Comparison of ENCODE assay signal across 21 cellular contexts in the genomic region with DNA sequence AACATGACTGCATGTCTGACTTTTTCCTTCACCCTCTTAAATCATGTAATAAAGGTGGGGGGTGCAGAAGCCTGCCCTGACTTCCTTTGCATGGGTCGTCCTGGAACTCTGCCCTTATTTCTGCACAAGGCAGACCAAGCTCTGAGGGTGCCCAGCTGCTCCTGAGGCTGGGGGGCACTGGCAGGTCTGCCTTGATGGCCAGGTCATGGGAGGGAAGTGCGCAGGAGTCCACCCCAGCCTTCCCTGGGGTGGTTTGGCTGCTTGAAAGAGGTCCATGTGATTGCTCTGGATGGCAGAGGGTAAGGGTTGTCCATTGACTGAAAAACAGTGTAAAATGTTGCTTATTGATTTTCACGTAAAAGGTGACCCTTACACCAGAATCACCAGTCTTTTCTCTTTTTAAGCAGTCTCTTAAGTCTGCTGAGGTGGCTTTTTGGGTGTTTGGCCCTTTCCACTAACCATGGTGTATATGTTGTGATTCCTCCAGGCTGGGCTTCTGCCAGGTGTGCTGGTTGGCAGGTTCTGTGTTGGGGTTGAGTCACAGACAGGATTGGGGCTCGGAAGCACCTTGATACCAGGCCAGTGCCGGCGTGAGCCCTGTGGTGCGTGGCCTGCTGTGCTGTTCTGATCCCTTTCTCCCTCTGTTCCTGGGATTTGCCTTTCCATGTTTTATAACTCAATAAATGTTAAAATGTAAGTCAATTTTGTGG. TPM values are rescaled to one million over a fixed set of nuclear protein-coding genes. Genes with fewer than 3 reads are reported as not detected.
"Had no signal": no experiment of that assay in that cellular context is flagged by ENCODE, and none has a peak within 500 bp of the region (broad histone marks: within the 10 kb centered on the region; RNA-seq: fewer than 3 reads in every experiment).

No MANE protein-coding gene starts in this region.

- H3K27me3 ChIP-seq: breast epithelium, esophagus squamous epithelium, tibial nerve had no signal

- DNase-seq: activated CD4-positive, alpha-beta T cell treated with anti-CD3 and anti-CD28 coated beads, Interleukin-2, amount 10 ng/mL, durations not matched to agents 7 days and 5 days; activated CD8-positive, alpha-beta memory T cell treated with anti-CD3 and anti-CD28 coated beads, Interleukin-2, amount 50 U/mL, for 4 hours; activated CD8-positive, alpha-beta T cell treated with anti-CD3 and anti-CD28 coated beads, Interleukin-2, amount 10 ng/mL, durations not matched to agents 7 days and 5 days; activated effector memory CD4-positive, alpha-beta T cell treated with anti-CD3 and anti-CD28 coated beads, Interleukin-2, amount 50 U/mL, for 16 hours; activated naive CD4-positive, alpha-beta T cell treated with anti-CD3 and anti-CD28 coated beads, Interleukin-2, amount 50 U/mL, for 16 hours; activated T-cell treated with anti-CD3 and anti-CD28 coated beads, Interleukin-2, amount 50 U/mL, for 48 hours; effector CD8-positive, alpha-beta T cell; esophagus squamous epithelium; left cardiac atrium; lower lobe of right lung; natural killer cell; retina; stimulated activated CD4-positive, alpha-beta T cell treated with anti-CD3 and anti-CD28 coated beads, Interleukin-2, amount 100 ng/mL, for 24 hours; stimulated activated naive CD8-positive, alpha-beta T cell treated with anti-CD3 and anti-CD28 coated beads, Interleukin-15, Interleukin-2, amounts not matched to agents 100 U/mL and 50 U/mL, for 24 hours; substantia nigra had no signal

- H3K4me3 ChIP-seq: breast epithelium, esophagus squamous epithelium, lower lobe of right lung, tibial nerve had no signal

- H3K4me1 ChIP-seq: breast epithelium, lower lobe of right lung, tibial nerve had no signal

- ATAC-seq: activated CD4-positive, CD25-positive, alpha-beta regulatory T cell treated with anti-CD3 and anti-CD28 coated beads, Interleukin-2, amount 50 U/mL, for 24 hours; activated CD8-positive, alpha-beta T cell treated with anti-CD3 and anti-CD28 coated beads, Interleukin-2, amount 10 ng/mL, durations not matched to agents 7 days and 5 days; natural killer cell; stimulated activated naive CD8-positive, alpha-beta T cell treated with anti-CD3 and anti-CD28 coated beads, Interleukin-15, Interleukin-2, amounts not matched to agents 100 U/mL and 50 U/mL, for 24 hours had no signal

- H3K9me3 ChIP-seq: breast epithelium, esophagus squamous epithelium, lower lobe of right lung had no signal

- H3K27ac ChIP-seq: breast epithelium, esophagus squamous epithelium, lower lobe of right lung, tibial nerve had no signal

- FAIRE-seq: astrocyte, urothelium cell line had no signal

RNA-seq across cellular contexts. Expression of a gene that starts 50.0 kb away (rescaled TPM):
- total RNA-seq: activated CD4-positive, alpha-beta T cell treated with anti-CD3 and anti-CD28 coated beads, Interleukin-2, amount 10 ng/mL, durations not matched to agents 7 days and 5 days; activated CD8-positive, alpha-beta T cell treated with anti-CD3 and anti-CD28 coated beads, Interleukin-2, amount 10 ng/mL, durations not matched to agents 7 days and 5 days; astrocyte; chondrocyte; esophagus squamous epithelium; natural killer cell had no signal

RNA-seq across cellular contexts. Expression of a gene that starts 58.8 kb away (rescaled TPM):
- total RNA-seq: activated CD4-positive, alpha-beta T cell treated with anti-CD3 and anti-CD28 coated beads, Interleukin-2, amount 10 ng/mL, durations not matched to agents 7 days and 5 days; activated CD8-positive, alpha-beta T cell treated with anti-CD3 and anti-CD28 coated beads, Interleukin-2, amount 10 ng/mL, durations not matched to agents 7 days and 5 days; astrocyte; chondrocyte had no signal
